Comparison of ENCODE assay signal across 8 cellular contexts in genomic region chr2:231642631-231643493, GRCh38. TPM values are rescaled to one million over a fixed set of nuclear protein-coding genes. Genes with fewer than 3 reads are reported as not detected.
DNase-seq lines count a peak whose midpoint lies in the region; ATAC-seq lines count a peak whose summit lies in the region.

No MANE protein-coding gene starts in this region.

- no peaks in the 10 kb centered on the region for H3K27me3 ChIP-seq in CD4-positive, alpha-beta memory T cell (ENCODE audit: insufficient read depth, low read length)
- H3K27me3 ChIP-seq in muscle layer of duodenum (ENCODE audit: low read depth, low read length) = no peaks in the 10 kb centered on the region

- H3K4me1 Mint-ChIP-seq in CD4-positive, alpha-beta memory T cell = peaks cover 5 to 24% (median 8%) of the 10 kb centered on the region in 4 donors
- peaks cover 9% of the 10 kb centered on the region for H3K4me1 Mint-ChIP-seq in activated CD4-positive, alpha-beta memory T cell treated with anti-CD3 and anti-CD28 coated beads for 36 hours (ENCODE audit: low read depth)
- H3K4me1 Mint-ChIP-seq in stimulated activated memory B cell treated with anti-CD40 and anti-IgM and Interleukin-4, amounts not matched to agents 10 μg/mL and 1 μg/mL and 100 μg/mL, for 72 hours = peaks cover 23% of the 10 kb centered on the region

- peak; percentile 66 for ATAC-seq in GM21737 (IDR thresholded peaks at IDR 0.05; ENCODE audit: unreplicated experiment)
- peak; percentile 84 for ATAC-seq in stimulated activated memory B cell treated with anti-CD40 and anti-IgM and Interleukin-4, amounts not matched to agents 10 μg/mL and 1 μg/mL and 100 μg/mL, for 72 hours

- H3K36me3 Mint-ChIP-seq in CD4-positive, alpha-beta memory T cell = no peaks in the 10 kb centered on the region
- H3K36me3 Mint-ChIP-seq in activated CD4-positive, alpha-beta memory T cell treated with anti-CD3 and anti-CD28 coated beads for 36 hours = no peaks in the 10 kb centered on the region
- H3K36me3 Mint-ChIP-seq in stimulated activated memory B cell treated with anti-CD40 and anti-IgM and Interleukin-4, amounts not matched to agents 10 μg/mL and 1 μg/mL and 100 μg/mL, for 72 hours = no peaks in the 10 kb centered on the region

- peak overlapping the region; percentile 58 to 78 (median 70) for H3K4me3 Mint-ChIP-seq in CD4-positive, alpha-beta memory T cell
- H3K4me3 Mint-ChIP-seq in activated CD4-positive, alpha-beta memory T cell treated with anti-CD3 and anti-CD28 coated beads for 36 hours = peak overlapping the region; percentile 60
- H3K4me3 Mint-ChIP-seq in stimulated activated memory B cell treated with anti-CD40 and anti-IgM and Interleukin-4, amounts not matched to agents 10 μg/mL and 1 μg/mL and 100 μg/mL, for 72 hours = peak overlapping the region; percentile 75

- H3K4me1 ChIP-seq in CD4-positive, alpha-beta memory T cell (ENCODE audit: insufficient read depth, low read length) = peaks cover 12% of the 10 kb centered on the region
- peaks cover 4 to 12% of the 10 kb centered on the region in 2 donors for H3K4me1 ChIP-seq in muscle layer of duodenum (ENCODE audit: control insufficient read depth in 1 of 2, insufficient read depth in 2 of 2, low read length in 2 of 2)

- H3K27ac Mint-ChIP-seq in CD4-positive, alpha-beta memory T cell = peak overlapping the region in 6 of 7 donors; percentile 17 to 74 (median 68)
- peak overlapping the region; percentile 63 for H3K27ac Mint-ChIP-seq in activated CD4-positive, alpha-beta memory T cell treated with anti-CD3 and anti-CD28 coated beads for 36 hours
- peak overlapping the region; percentile 96 for H3K27ac Mint-ChIP-seq in stimulated activated memory B cell treated with anti-CD40 and anti-IgM and Interleukin-4, amounts not matched to agents 10 μg/mL and 1 μg/mL and 100 μg/mL, for 72 hours

- H3K9me3 ChIP-seq in CD4-positive, alpha-beta memory T cell (ENCODE audit: control insufficient read depth in 1 of 2, low read length in 2 of 2) = no peaks in the 10 kb centered on the region
- no peaks in the 10 kb centered on the region for H3K9me3 ChIP-seq in muscle layer of duodenum (ENCODE audit: control insufficient read depth in 1 of 2, low read length in 2 of 2)

- POLR2A ChIA-PET in CD4-positive, alpha-beta memory T cell (lab: Charles Lee; ENCODE audit: partially characterized antibody) = interaction anchor here (0.7 to 1.4 kb wide), 4 partner anchors 19 to 71 kb away, joined by 3 read pairs; no protein-coding TSS in a partner anchor
- POLR2A ChIA-PET in activated CD4-positive, alpha-beta memory T cell treated with anti-CD3 and anti-CD28 coated beads for 36 hours (lab: Charles Lee) = interaction anchor here (1.4 to 1.7 kb wide), 3 partner anchors 29 to 71 kb away, joined by 5 to 8 read pairs (median 8); no protein-coding TSS in a partner anchor

- no peak overlapping the region for H3K27ac ChIP-seq in CD4-positive, alpha-beta memory T cell (ENCODE audit: low read depth, low read length)
- peak overlapping the region; percentile 95 for H3K27ac ChIP-seq in muscle layer of duodenum (ENCODE audit: low read length)

- peak in 4 of 5 donors; percentile 17 to 81 (median 34) for DNase-seq in CD4-positive, alpha-beta memory T cell
- DNase-seq in NCI-H2227 (lab: John Stamatoyannopoulos, UW; ENCODE audit: unreplicated experiment) = peak; percentile 86
- peak; percentile 85 for DNase-seq in activated CD4-positive, alpha-beta memory T cell treated with anti-CD3 and anti-CD28 coated beads for 36 hours
- DNase-seq in effector CD4-positive, alpha-beta T cell = peak; percentile 22
- no peak for DNase-seq in NCI-H82 treated with DMSO at 0.1 percent for 48 hours (lab: John Stamatoyannopoulos, UW; ENCODE audit: unreplicated experiment)

- intact Hi-C loops in CD4-positive, alpha-beta memory T cell (cut with micrococcal nuclease) = no loop called here
- intact Hi-C loops in activated CD4-positive, alpha-beta memory T cell treated with anti-CD3 and anti-CD28 coated beads for 36 hours (cut with micrococcal nuclease) = loop anchor here (1.0 kb wide), 1 partner anchor 31 kb away; no protein-coding TSS in a partner anchor

- no peaks in the 10 kb centered on the region for H3K36me3 ChIP-seq in CD4-positive, alpha-beta memory T cell (ENCODE audit: insufficient read depth, low read length)
- no peaks in the 10 kb centered on the region for H3K36me3 ChIP-seq in muscle layer of duodenum (ENCODE audit: control insufficient read depth in 1 of 2, insufficient read depth in 2 of 2, low read length in 2 of 2)

- H3K9me3 Mint-ChIP-seq in CD4-positive, alpha-beta memory T cell = peaks cover 0 to 1% (median 0%) of the 10 kb centered on the region in 8 donors
- no peaks in the 10 kb centered on the region for H3K9me3 Mint-ChIP-seq in activated CD4-positive, alpha-beta memory T cell treated with anti-CD3 and anti-CD28 coated beads for 36 hours
- H3K9me3 Mint-ChIP-seq in stimulated activated memory B cell treated with anti-CD40 and anti-IgM and Interleukin-4, amounts not matched to agents 10 μg/mL and 1 μg/mL and 100 μg/mL, for 72 hours = no peaks in the 10 kb centered on the region

- H3K27me3 Mint-ChIP-seq in CD4-positive, alpha-beta memory T cell = peaks cover 0 to 1% of the 10 kb centered on the region in 2 donors
- no peaks in the 10 kb centered on the region for H3K27me3 Mint-ChIP-seq in activated CD4-positive, alpha-beta memory T cell treated with anti-CD3 and anti-CD28 coated beads for 36 hours
- no peaks in the 10 kb centered on the region for H3K27me3 Mint-ChIP-seq in stimulated activated memory B cell treated with anti-CD40 and anti-IgM and Interleukin-4, amounts not matched to agents 10 μg/mL and 1 μg/mL and 100 μg/mL, for 72 hours

- H3K4me3 ChIP-seq in CD4-positive, alpha-beta memory T cell (ENCODE audit: low read length in 2 of 2) = peak overlapping the region in 1 of 2 donors; percentile 19
- peak overlapping the region; percentile 3 to 41 for H3K4me3 ChIP-seq in muscle layer of duodenum (ENCODE audit: low read depth in 1 of 2, low read length in 2 of 2)

- CTCF ChIA-PET in CD4-positive, alpha-beta memory T cell (lab: Charles Lee; ENCODE audit: partially characterized antibody) = interaction anchor here (1.0 to 2.7 kb wide), 5 partner anchors 31 to 72 kb away, joined by 3 to 7 read pairs (median 5); no protein-coding TSS in a partner anchor
- CTCF ChIA-PET in activated CD4-positive, alpha-beta memory T cell treated with anti-CD3 and anti-CD28 coated beads for 36 hours (lab: Charles Lee) = interaction anchor here (0.7 to 1.7 kb wide), 6 partner anchors 10 to 36 kb away, joined by 3 to 8 read pairs (median 6); no protein-coding TSS in a partner anchor

RNA-seq across cellular contexts. Expression of gene TEX44, which starts 50.2 kb away (rescaled TPM):
- total RNA-seq in CD4-positive, alpha-beta memory T cell = not detected
- not detected for polyA plus RNA-seq in CD4-positive, alpha-beta memory T cell
- total RNA-seq in activated CD4-positive, alpha-beta memory T cell treated with anti-CD3 and anti-CD28 coated beads for 36 hours = not detected
